19 cellular contexts compared by ENCODE assay signal in the genomic region with DNA sequence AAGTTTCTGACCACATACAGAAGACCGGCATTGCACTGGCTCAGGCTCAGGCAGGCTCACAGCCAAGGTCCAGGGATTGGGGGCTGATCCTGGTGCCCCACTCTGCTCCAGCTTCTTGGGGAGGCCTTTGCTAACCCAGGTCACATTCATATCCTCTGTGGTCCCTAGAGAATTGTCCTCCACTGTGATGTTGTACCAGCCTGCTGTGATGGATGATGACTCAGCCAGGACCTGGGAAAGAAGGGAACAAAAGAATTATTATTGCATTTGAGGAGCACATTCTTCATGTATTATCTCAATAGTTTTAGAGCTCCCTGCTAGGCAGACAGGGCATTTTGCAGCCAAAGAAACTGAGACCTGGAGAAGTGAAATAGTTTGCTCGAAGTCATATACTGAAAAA.
"Had no signal": no experiment of that assay in that cellular context is flagged by ENCODE, and none has a peak within 500 bp of the region (broad histone marks: within the 10 kb centered on the region; RNA-seq: fewer than 3 reads in every experiment).

No MANE protein-coding gene starts in this region.

- H3K4me3 ChIP-seq: adrenal gland, dorsolateral prefrontal cortex, left lung, tibial nerve, uterus had no signal

- H3K36me3 ChIP-seq: adrenal gland, left lung, tibial nerve, uterus had no signal

- DNase-seq: activated CD4-positive, alpha-beta T cell treated with anti-CD3 and anti-CD28 coated beads, Interleukin-2, amount 50 U/mL, for 1 hour; activated gamma-delta T cell treated with Interleukin-2 at 50 U/mL for 16 hours; adrenal gland; caudate nucleus; dorsolateral prefrontal cortex; hypothalamus; kidney; left lung; occipital lobe; retina; T1000; uterus had no signal

- H3K4me1 ChIP-seq: adrenal gland, left lung, tibial nerve, uterus had no signal

- ATAC-seq: activated naive CD4-positive, alpha-beta T cell treated with anti-CD3 and anti-CD28 coated beads, Interleukin-2, amount 50 U/mL, for 72 hours had no signal

- H3K4me3 Mint-ChIP-seq: activated T-helper 1 cell treated with anti-CD3 and anti-CD28 coated beads, Interleukin-12 subunit alpha, Interleukin-12 subunit beta, Interleukin-2, Interleukin-4 antibody, amounts not matched to agents 30 ng/mL and 10 ng/mL and 1 ng/mL, durations not matched to agents 14 hours and 24 hours and 36 hours; stimulated activated naive CD8-positive, alpha-beta T cell treated with anti-CD3 and anti-CD28 coated beads, Interleukin-15, Interleukin-2, amounts not matched to agents 100 ng/mL and 50 ng/mL, for 24 hours had no signal

- H3K9me3 Mint-ChIP-seq: activated T-helper 1 cell treated with anti-CD3 and anti-CD28 coated beads, Interleukin-12 subunit alpha, Interleukin-12 subunit beta, Interleukin-2, Interleukin-4 antibody, amounts not matched to agents 30 ng/mL and 10 ng/mL and 1 ng/mL, durations not matched to agents 14 hours and 24 hours and 36 hours had no signal

- H3K27me3 ChIP-seq: left lung, tibial nerve, uterus had no signal

- H3K9me3 ChIP-seq: adrenal gland, uterus had no signal

- H3K27ac ChIP-seq: adrenal gland, dorsolateral prefrontal cortex, epithelial cell of prostate, left lung, tibial nerve, uterus had no signal

- H3K27ac Mint-ChIP-seq: activated naive CD4-positive, alpha-beta T cell treated with anti-CD3 and anti-CD28 coated beads, Interleukin-2, amount 50 U/mL, for 72 hours; activated T-helper 1 cell treated with anti-CD3 and anti-CD28 coated beads, Interleukin-12 subunit alpha, Interleukin-12 subunit beta, Interleukin-2, Interleukin-4 antibody, amounts not matched to agents 30 ng/mL and 10 ng/mL and 1 ng/mL, durations not matched to agents 14 hours and 24 hours and 36 hours; stimulated activated naive CD8-positive, alpha-beta T cell treated with anti-CD3 and anti-CD28 coated beads, Interleukin-15, Interleukin-2, amounts not matched to agents 100 ng/mL and 50 ng/mL, for 24 hours had no signal

- FAIRE-seq: colon, frontal cortex, kidney had no signal
